ENCODE assay signal across 8 cellular contexts in genomic region chrX:13742397-13743176, GRCh38. TPM values are rescaled to one million over a fixed set of nuclear protein-coding genes. Genes with fewer than 3 reads are reported as not detected.
A peak's percentile ranks its signal among the peaks of the same experiment; 100 is the strongest.
DNase-seq lines count a peak whose midpoint lies in the region; ATAC-seq, FAIRE-seq and TF ChIP-seq lines count a peak whose summit lies in the region.

No MANE protein-coding gene starts in this region.

- peak; percentile 95 for FAIRE-seq in GM19239 (lab: Jason Lieb, UNC)

- DNase-seq in GM19239 (ENCODE audit: insufficient read length, low spot score), result no peak
- peak; percentile 10 for DNase-seq in activated CD4-positive, CD25-positive, alpha-beta regulatory T cell treated with anti-CD3 and anti-CD28 coated beads, Interleukin-2, amount 50 U/mL, for 16 hours (ENCODE audit: low read depth, low spot score)
- no peak for DNase-seq in right lobe of liver
- DNase-seq in NCI-H146 treated with DMSO at 0.1 percent for 48 hours (lab: John Stamatoyannopoulos, UW; ENCODE audit: unreplicated experiment), result no peak
- DNase-seq in NCI-H345 treated with DMSO at 0.1 percent for 48 hours (lab: John Stamatoyannopoulos, UW; ENCODE audit: unreplicated experiment), result no peak
- no peak for DNase-seq in hippocampal formation (lab: John Stamatoyannopoulos, UW)
- DNase-seq in NCI-H2171 (lab: John Stamatoyannopoulos, UW), result no peak

- intact Hi-C loops in right lobe of liver (cut with DNase I), result no loop called here

- no peaks in the 10 kb centered on the region for H3K9me3 ChIP-seq in right lobe of liver

- no peak for TF ChIP-seq POLR2A in right lobe of liver (IDR thresholded peaks at IDR 0.05)

- H3K4me1 ChIP-seq in right lobe of liver, result no peaks in the 10 kb centered on the region

- 44% methylated on average over 11 of the region's 13 CpGs for WGBS in right lobe of liver (ENCODE audit: insufficient coverage, low coverage, low lambda C conversion rate, missing lambda C conversion rate)

- H3K4me3 ChIP-seq in right lobe of liver, result no peak overlapping the region

- H3K27ac ChIP-seq in right lobe of liver, result peak overlapping the region; percentile 22 to 61 (median 41)

- no peak for TF ChIP-seq CTCF in right lobe of liver (IDR thresholded peaks at IDR 0.05)

- H3K36me3 ChIP-seq in right lobe of liver, result peaks cover 0 to 39% (median 0%) of the 10 kb centered on the region in 4 donors

- H3K27me3 ChIP-seq in right lobe of liver, result no peaks in the 10 kb centered on the region

- ATAC-seq in HG03039 (IDR thresholded peaks at IDR 0.05; ENCODE audit: unreplicated experiment), result peak; percentile 90
- peak; percentile 72 to 93 (median 85) for ATAC-seq in right lobe of liver

RNA-seq across cellular contexts. Expression of gene OFD1, which starts 8.0 kb away (rescaled TPM):
- total RNA-seq in right lobe of liver, result 10 to 100 TPM in 3 of 6 experiments, 1 to 10 TPM in 3; 6.5 to 12.4 (median 10.5) TPM

RNA-seq across cellular contexts. Expression of gene TRAPPC2, which starts 8.2 kb away (rescaled TPM):
- 10 to 100 TPM in 1 of 6 experiments, 1 to 10 TPM in 5; 6.3 to 13.8 (median 8.5) TPM for total RNA-seq in right lobe of liver

RNA-seq across cellular contexts. Expression of gene RAB9A, which starts 53.7 kb away (rescaled TPM):
- total RNA-seq in right lobe of liver, result 10 to 100 TPM in 5 of 6 experiments, 1 to 10 TPM in 1; 9.9 to 20.8 (median 12.7) TPM
